ENCODE assay signal across 12 cellular contexts in the genomic region with DNA sequence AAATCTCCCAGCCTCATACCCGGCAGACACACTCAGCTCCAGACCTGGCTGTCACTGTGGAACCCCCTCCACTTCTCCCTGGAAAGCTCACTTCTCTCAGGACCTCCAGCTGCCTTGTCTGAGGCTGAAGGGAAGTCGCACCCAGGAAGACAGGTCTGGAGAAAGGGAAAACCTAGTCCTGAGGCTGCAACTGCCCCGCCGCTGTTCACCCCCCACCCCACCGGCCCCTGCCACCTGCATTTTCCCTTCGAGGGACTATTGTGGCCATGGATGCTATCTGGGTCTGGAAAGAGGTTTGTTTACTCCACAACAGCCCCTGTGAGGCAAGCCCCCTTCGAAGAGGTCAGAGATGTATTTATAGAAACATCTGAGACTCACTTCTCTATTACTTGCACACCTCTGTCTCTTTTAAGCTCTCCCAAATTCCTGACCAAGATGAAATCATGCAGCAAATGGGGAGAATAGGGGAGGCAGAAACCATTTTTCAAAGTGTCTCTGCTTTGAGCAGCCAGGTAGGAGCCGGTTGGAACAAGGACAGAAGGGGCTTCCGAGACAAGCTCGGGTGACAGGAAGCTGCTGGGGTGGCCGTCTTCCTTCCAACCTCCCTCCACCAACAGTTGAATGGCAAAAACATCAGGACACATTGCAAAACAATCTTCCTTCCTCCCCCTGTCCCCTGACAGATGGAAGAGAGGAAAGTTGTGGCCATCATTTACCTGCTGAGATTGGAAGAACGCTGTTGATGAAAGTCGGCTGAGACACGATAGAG. TPM values are rescaled to one million over a fixed set of nuclear protein-coding genes. Genes with fewer than 3 reads are reported as not detected.
DNase-seq lines count a peak whose midpoint lies in the region; ATAC-seq and TF ChIP-seq lines count a peak whose summit lies in the region.
"Had no signal": no experiment of that assay in that cellular context is flagged by ENCODE, and none has a peak within 500 bp of the region (broad histone marks: within the 10 kb centered on the region; RNA-seq: fewer than 3 reads in every experiment).

No MANE protein-coding gene starts in this region.

- H3K4me1 ChIP-seq in HUES64 (ENCODE audit: insufficient read depth, low read length) (peaks cover 13% of the 10 kb centered on the region), lower lobe of right lung (no peaks in the 10 kb centered on the region)

- H3K4me1 Mint-ChIP-seq in T-helper 1 cell treated with Interleukin-12 subunit alpha and Interleukin-12 subunit beta and Interleukin-4 antibody, amounts not matched to agents 30 μg/mL and 1 μg/mL, for 36 hours (ENCODE audit: low read depth): peaks cover 11% of the 10 kb centered on the region
- H3K4me1 Mint-ChIP-seq in central memory CD8-positive, alpha-beta T cell: peaks cover 21% of the 10 kb centered on the region
- H3K4me1 Mint-ChIP-seq in natural killer cell: peaks cover 52 to 69% of the 10 kb centered on the region in 2 donors

- peak overlapping the region; percentile 8 for H3K4me3 Mint-ChIP-seq in T-helper 1 cell treated with Interleukin-12 subunit alpha and Interleukin-12 subunit beta and Interleukin-4 antibody, amounts not matched to agents 30 μg/mL and 1 μg/mL, for 36 hours
- H3K4me3 Mint-ChIP-seq in central memory CD8-positive, alpha-beta T cell: peak overlapping the region; percentile 19
- peak overlapping the region; percentile 90 for H3K4me3 Mint-ChIP-seq in natural killer cell

- no peaks in the 10 kb centered on the region for H3K36me3 Mint-ChIP-seq in T-helper 1 cell treated with Interleukin-12 subunit alpha and Interleukin-12 subunit beta and Interleukin-4 antibody, amounts not matched to agents 30 μg/mL and 1 μg/mL, for 36 hours (ENCODE audit: low read depth)
- H3K36me3 Mint-ChIP-seq in central memory CD8-positive, alpha-beta T cell (ENCODE audit: insufficient read depth): no peaks in the 10 kb centered on the region
- H3K36me3 Mint-ChIP-seq in natural killer cell: no peaks in the 10 kb centered on the region

- H3K27ac Mint-ChIP-seq in T-helper 1 cell treated with Interleukin-12 subunit alpha and Interleukin-12 subunit beta and Interleukin-4 antibody, amounts not matched to agents 30 μg/mL and 1 μg/mL, for 36 hours: peak overlapping the region; percentile 4
- H3K27ac Mint-ChIP-seq in central memory CD8-positive, alpha-beta T cell (ENCODE audit: low read depth): no peak overlapping the region
- peak overlapping the region; percentile 85 to 92 for H3K27ac Mint-ChIP-seq in natural killer cell

- intact Hi-C loops in natural killer cell (cut with micrococcal nuclease): loop anchor here (1.0 to 5.0 kb wide), 3 partner anchors 14 to 54 kb away; no protein-coding TSS in a partner anchor
- intact Hi-C loops in lower lobe of right lung (cut with DNase I): no loop called here

- peaks cover 13% of the 10 kb centered on the region for H3K27me3 Mint-ChIP-seq in T-helper 1 cell treated with Interleukin-12 subunit alpha and Interleukin-12 subunit beta and Interleukin-4 antibody, amounts not matched to agents 30 μg/mL and 1 μg/mL, for 36 hours (ENCODE audit: low read depth)
- no peaks in the 10 kb centered on the region for H3K27me3 Mint-ChIP-seq in central memory CD8-positive, alpha-beta T cell
- H3K27me3 Mint-ChIP-seq in natural killer cell (ENCODE audit: low read depth in 2 of 2): no peaks in the 10 kb centered on the region

- no peaks in the 10 kb centered on the region for H3K9me3 Mint-ChIP-seq in T-helper 1 cell treated with Interleukin-12 subunit alpha and Interleukin-12 subunit beta and Interleukin-4 antibody, amounts not matched to agents 30 μg/mL and 1 μg/mL, for 36 hours
- H3K9me3 Mint-ChIP-seq in central memory CD8-positive, alpha-beta T cell: no peaks in the 10 kb centered on the region
- H3K9me3 Mint-ChIP-seq in natural killer cell: no peaks in the 10 kb centered on the region

- no peak for ATAC-seq in central memory CD8-positive, alpha-beta T cell (replicated peaks; ENCODE audit: extremely low read depth, poor library complexity, severe bottlenecking)
- no peak for ATAC-seq in natural killer cell
- ATAC-seq in lower lobe of right lung: no peak
- ATAC-seq: left colon had no signal

- TF ChIP-seq CTCF in natural killer cell (IDR thresholded peaks at IDR 0.05) (no peak), lower lobe of right lung (IDR thresholded peaks at IDR 0.05) (no peak)

- H3K36me3 ChIP-seq in HUES64 (ENCODE audit: insufficient read depth, low read length) (no peaks in the 10 kb centered on the region), lower lobe of right lung (no peaks in the 10 kb centered on the region)

- H3K9me3 ChIP-seq in HUES64 (ENCODE audit: insufficient read depth, low read depth, low read length) (no peaks in the 10 kb centered on the region), lower lobe of right lung (no peaks in the 10 kb centered on the region)

- DNase-seq in T-helper 1 cell (no peak), natural killer cell (no peak), ureter (ENCODE audit: low spot score) (no peak), NCI-H345 treated with DMSO at 0.1 percent for 48 hours (lab: John Stamatoyannopoulos, UW; ENCODE audit: unreplicated experiment) (no peak), lower lobe of right lung (no peak)
- DNase-seq in central memory CD8-positive, alpha-beta T cell (ENCODE audit: low spot score in 2 of 2): no peak
- DNase-seq: activated CD4-positive, alpha-beta T cell treated with anti-CD3 and anti-CD28 coated beads, Interleukin-2, amount 50 U/mL, for 1 hour; DMS 273 treated with DMSO at 0.1 percent for 48 hours; left colon had no signal

- H3K27me3 ChIP-seq in HUES64 (ENCODE audit: insufficient read depth, low read length): peaks cover 6% of the 10 kb centered on the region
- no peaks in the 10 kb centered on the region for H3K27me3 ChIP-seq in lower lobe of right lung (ENCODE audit: low read depth)

- H3K4me3 ChIP-seq in HUES64 (ENCODE audit: low read length) (peak overlapping the region; percentile 28; the same call in 1 of the 2 replicates), lower lobe of right lung (no peak overlapping the region)

- no peak overlapping the region for H3K9ac ChIP-seq in HUES64 (ENCODE audit: low read depth, low read length)

- H3K27ac ChIP-seq in HUES64 (ENCODE audit: low read depth, low read length) (no peak overlapping the region), lower lobe of right lung (no peak overlapping the region)

- 76% methylated on average over 14 of the region's 14 CpGs for WGBS in HUES64

RNA-seq across cellular contexts. Expression of a gene that starts 0.5 kb away (rescaled TPM):
- polyA plus RNA-seq in HUES64 (2013, experiment 1 of 2): 0.85 TPM
- polyA plus RNA-seq in HUES64 (2013, experiment 2 of 2): 1.9 TPM
- 10 to 100 TPM; 37.7 to 60.7 (median 55.8) TPM for total RNA-seq in natural killer cell
- 6.1 TPM for total RNA-seq in ureter
- 2.0 TPM for total RNA-seq in lower lobe of right lung
- total RNA-seq: A172 had no signal

Comparison
In these comparisons a context has a peak if more than half of its experiments do, and no peak if none do; other contexts are left out.
1. H3K4me3 Mint-ChIP-seq: peak in every context shown above with its lines; median percentile 90 in natural killer cell; 19 in central memory CD8-positive, alpha-beta T cell; 8 in T-helper 1 cell treated with Interleukin-12 subunit alpha and Interleukin-12 subunit beta and Interleukin-4 antibody, amounts not matched to agents 30 μg/mL and 1 μg/mL, for 36 hours.